Comparison of ENCODE assay signal across 19 cellular contexts in the genomic region with DNA sequence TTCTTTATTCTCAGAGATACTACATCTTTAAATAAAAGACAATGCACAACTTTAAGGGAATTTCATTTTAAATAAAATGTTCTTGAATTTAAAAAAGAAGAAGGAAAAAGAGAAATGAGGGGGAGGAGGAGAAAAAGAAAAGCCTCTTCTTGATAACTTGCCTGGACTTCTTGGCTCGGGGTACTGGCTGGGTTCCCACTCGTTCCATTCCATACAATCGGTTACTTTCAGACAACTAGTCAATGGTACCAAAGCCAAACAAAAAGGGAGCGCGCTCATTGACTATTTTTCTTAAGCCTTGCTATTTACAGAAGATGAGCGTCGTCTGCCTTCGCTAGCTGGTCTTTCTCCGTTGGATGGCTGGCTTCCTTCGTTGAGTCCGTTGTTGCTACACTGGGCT.
"Had no signal": no experiment of that assay in that cellular context is flagged by ENCODE, and none has a peak within 500 bp of the region (broad histone marks: within the 10 kb centered on the region; RNA-seq: fewer than 3 reads in every experiment).

No MANE protein-coding gene starts in this region.

- H3K36me3 ChIP-seq: brain microvascular endothelial cell, gastrocnemius medialis, left ventricle myocardium inferior, pancreas, spleen had no signal

- H3K4me1 ChIP-seq: gastrocnemius medialis, left ventricle myocardium inferior, pancreas, spleen had no signal

- H3K27ac ChIP-seq: brain microvascular endothelial cell, dorsolateral prefrontal cortex, gastrocnemius medialis, left ventricle myocardium inferior, pancreas, spleen had no signal

- DNase-seq: activated CD4-positive, alpha-beta memory T cell treated with anti-CD3 and anti-CD28 coated beads for 36 hours; activated effector memory CD4-positive, alpha-beta T cell treated with Interleukin-2 at 50 U/mL for 16 hours; activated naive CD4-positive, alpha-beta T cell treated with anti-CD3 and anti-CD28 coated beads for 36 hours; activated naive CD8-positive, alpha-beta T cell treated with anti-CD3 and anti-CD28 coated beads, Interleukin-2, amount 10 ng/mL, durations not matched to agents 7 days and 5 days; activated T-cell treated with anti-CD3 and anti-CD28 coated beads, Interleukin-2, amount 50 U/mL, for 72 hours; brain microvascular endothelial cell; effector memory CD8-positive, alpha-beta T cell; gastrocnemius medialis; left ventricle myocardium inferior; mammary epithelial cell; pancreas; spleen; stimulated activated CD4-positive, alpha-beta T cell treated with anti-CD3 and anti-CD28 coated beads, Interleukin-4, amount 100 ng/mL, for 1 hour; stimulated activated naive CD4-positive, alpha-beta T cell; T-helper 9 cell had no signal

- H3K27ac Mint-ChIP-seq: activated CD4-positive, alpha-beta memory T cell treated with anti-CD3 and anti-CD28 coated beads for 36 hours; activated naive CD4-positive, alpha-beta T cell treated with anti-CD3 and anti-CD28 coated beads for 36 hours; activated naive CD8-positive, alpha-beta T cell treated with anti-CD3 and anti-CD28 coated beads, Interleukin-2, amount 10 ng/mL, durations not matched to agents 7 days and 5 days; activated T-cell treated with anti-CD3 and anti-CD28 coated beads, Interleukin-2, amount 50 U/mL, for 72 hours; effector memory CD8-positive, alpha-beta T cell; natural killer cell treated with Interleukin-12 subunit alpha and Interleukin-12 subunit beta and Interleukin-15 and Interleukin-18, amount 100 ng/mL, for 72 hours; WTC11 had no signal

- H3K36me3 Mint-ChIP-seq: activated CD4-positive, alpha-beta memory T cell treated with anti-CD3 and anti-CD28 coated beads for 36 hours; activated naive CD8-positive, alpha-beta T cell treated with anti-CD3 and anti-CD28 coated beads, Interleukin-2, amount 10 ng/mL, durations not matched to agents 7 days and 5 days had no signal

- H3K4me3 ChIP-seq: gastrocnemius medialis, left ventricle myocardium inferior, pancreas, spleen had no signal

- H3K4me3 Mint-ChIP-seq: activated CD4-positive, alpha-beta memory T cell treated with anti-CD3 and anti-CD28 coated beads for 36 hours; activated naive CD4-positive, alpha-beta T cell treated with anti-CD3 and anti-CD28 coated beads for 36 hours; activated naive CD8-positive, alpha-beta T cell treated with anti-CD3 and anti-CD28 coated beads, Interleukin-2, amount 10 ng/mL, durations not matched to agents 7 days and 5 days; activated T-cell treated with anti-CD3 and anti-CD28 coated beads, Interleukin-2, amount 50 U/mL, for 72 hours; central memory CD8-positive, alpha-beta T cell; effector memory CD8-positive, alpha-beta T cell; natural killer cell treated with Interleukin-12 subunit alpha and Interleukin-12 subunit beta and Interleukin-15 and Interleukin-18, amount 100 ng/mL, for 72 hours; WTC11 had no signal

- H3K27me3 ChIP-seq: brain microvascular endothelial cell, pancreas had no signal

- H3K9me3 ChIP-seq: gastrocnemius medialis, pancreas had no signal

- H3K4me1 Mint-ChIP-seq: activated naive CD8-positive, alpha-beta T cell treated with anti-CD3 and anti-CD28 coated beads, Interleukin-2, amount 10 ng/mL, durations not matched to agents 7 days and 5 days; central memory CD8-positive, alpha-beta T cell had no signal
